In the genomic region with DNA sequence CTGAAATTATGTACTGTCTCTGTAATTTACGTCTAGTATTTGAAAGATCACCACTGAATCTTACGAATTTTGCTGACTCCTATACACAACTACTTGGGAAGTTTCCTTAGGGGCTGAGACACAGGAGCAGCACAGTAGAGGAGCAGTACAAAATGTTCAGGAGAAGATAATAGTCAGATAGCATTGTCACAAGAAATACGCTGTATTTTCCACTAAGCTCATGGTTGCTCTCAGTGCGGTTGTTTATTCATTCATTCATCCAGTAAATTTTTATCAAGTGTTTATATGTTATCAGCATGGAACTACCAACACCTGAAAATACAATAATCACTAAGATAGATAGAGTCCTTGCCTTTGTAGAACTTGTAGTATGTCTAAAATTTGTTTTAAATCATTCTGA, we compare ENCODE assay signal across 21 cellular contexts. TPM values are rescaled to one million over a fixed set of nuclear protein-coding genes. Genes with fewer than 3 reads are reported as not detected.
DNase-seq lines count a peak whose midpoint lies in the region; ATAC-seq, FAIRE-seq and TF ChIP-seq lines count a peak whose summit lies in the region.
"Had no signal": no experiment of that assay in that cellular context is flagged by ENCODE, and none has a peak within 500 bp of the region (broad histone marks: within the 10 kb centered on the region; RNA-seq: fewer than 3 reads in every experiment).

No MANE protein-coding gene starts in this region.

- intact Hi-C loops in pancreas (cut with DNase I) (no loop called here), posterior vena cava (cut with DNase I) (no loop called here)
- intact Hi-C loops in CD4-positive, alpha-beta memory T cell (cut with micrococcal nuclease) = no loop called here

- peaks cover 10 to 15% (median 12%) of the 10 kb centered on the region in 3 donors for H3K4me1 ChIP-seq in pancreas
- no peaks in the 10 kb centered on the region for H3K4me1 ChIP-seq in CD4-positive, alpha-beta memory T cell (ENCODE audit: insufficient read depth, low read length)
- H3K4me1 ChIP-seq: HAP-1 had no signal

- WGBS in pancreas, 2 donors = 40 to 41% methylated on average over 4 of the region's 4 CpGs

- FAIRE-seq in RCC 7860 (lab: Jason Lieb, UNC) = no peak
- FAIRE-seq in pancreas (lab: Jason Lieb, UNC) = no peak

- H3K27ac ChIP-seq in pancreas = peak overlapping the region in 1 of 4 donors; percentile 10
- H3K27ac ChIP-seq in CD4-positive, alpha-beta memory T cell (ENCODE audit: low read depth, low read length) = no peak overlapping the region

- H3K27ac Mint-ChIP-seq in CD4-positive, alpha-beta memory T cell = no peak overlapping the region

- peaks cover 0 to 17% (median 9%) of the 10 kb centered on the region in 8 donors for H3K9me3 Mint-ChIP-seq in CD4-positive, alpha-beta memory T cell

- H3K27me3 Mint-ChIP-seq in CD4-positive, alpha-beta memory T cell = no peaks in the 10 kb centered on the region

- no peak for TF ChIP-seq CTCF in choroid plexus epithelial cell (conservative IDR thresholded peaks at IDR 0.05; ENCODE audit: low read depth, low read length)
- no peak for TF ChIP-seq CTCF in pancreas (IDR thresholded peaks at IDR 0.05)

- H3K4me3 Mint-ChIP-seq in CD4-positive, alpha-beta memory T cell = no peak overlapping the region
- H3K4me3 Mint-ChIP-seq: CD14-positive monocyte had no signal

- no peaks in the 10 kb centered on the region for H3K27me3 ChIP-seq in pancreas
- no peaks in the 10 kb centered on the region for H3K27me3 ChIP-seq in CD4-positive, alpha-beta memory T cell (ENCODE audit: insufficient read depth, low read length)

- POLR2A ChIA-PET in CD4-positive, alpha-beta memory T cell (lab: Charles Lee; ENCODE audit: partially characterized antibody) = no interaction called here

- H3K4me1 Mint-ChIP-seq in CD4-positive, alpha-beta memory T cell = no peaks in the 10 kb centered on the region
- H3K4me1 Mint-ChIP-seq: CD14-positive monocyte had no signal

- CTCF ChIA-PET in CD4-positive, alpha-beta memory T cell (lab: Charles Lee; ENCODE audit: partially characterized antibody) = no interaction called here

- ATAC-seq in pancreas (peak; percentile 43 to 82 (median 64)), GM18502 (IDR thresholded peaks at IDR 0.05; ENCODE audit: poor library complexity, unreplicated experiment) (no peak)
- ATAC-seq: SK-N-SH treated with all-trans-retinoic acid at 6 μM for 48 hours had no signal

- H3K36me3 ChIP-seq in pancreas = no peaks in the 10 kb centered on the region
- H3K36me3 ChIP-seq in CD4-positive, alpha-beta memory T cell (ENCODE audit: insufficient read depth, low read length) = no peaks in the 10 kb centered on the region
- H3K36me3 ChIP-seq: HAP-1 had no signal

- no peak overlapping the region for H3K4me3 ChIP-seq in choroid plexus epithelial cell (ENCODE audit: low read depth, low read length)
- no peak overlapping the region for H3K4me3 ChIP-seq in pancreas
- H3K4me3 ChIP-seq in CD4-positive, alpha-beta memory T cell (ENCODE audit: low read length in 2 of 2) = no peak overlapping the region
- H3K4me3 ChIP-seq: HAP-1 had no signal

- peak; percentile 16 for DNase-seq in ELR (ENCODE audit: low read depth)
- DNase-seq in RCC 7860 (ENCODE audit: low spot score) = peak; percentile 54
- peak; percentile 37 for DNase-seq in choroid plexus epithelial cell (ENCODE audit: low read depth)
- no peak for DNase-seq in pancreas
- DNase-seq in posterior vena cava (ENCODE audit: low spot score) = no peak
- DNase-seq in GF-D8 (lab: John Stamatoyannopoulos, UW) = no peak
- no peak for DNase-seq in CD4-positive, alpha-beta memory T cell
- DNase-seq: AML-193, COR-L47, DMS153, KBM-7, NCI-H1048, NCI-H1436 treated with DMSO at 0.1 percent for 48 hours, NCI-H2029 treated with DMSO at 0.1 percent for 48 hours, NCI-H2171 treated with DMSO at 0.1 percent for 48 hours, NCI-H748 treated with DMSO at 0.1 percent for 48 hours, Right ventricle myocardium superior had no signal

- peaks cover 9 to 12% of the 10 kb centered on the region in 2 donors for H3K36me3 Mint-ChIP-seq in CD4-positive, alpha-beta memory T cell

- H3K9me3 ChIP-seq in pancreas = no peaks in the 10 kb centered on the region
- no peaks in the 10 kb centered on the region for H3K9me3 ChIP-seq in CD4-positive, alpha-beta memory T cell (ENCODE audit: control insufficient read depth in 1 of 2, low read length in 2 of 2)
- H3K9me3 ChIP-seq: HAP-1 had no signal

RNA-seq across cellular contexts. Expression of a gene that starts 34.5 kb away (rescaled TPM):
- total RNA-seq in pancreas = 10 to 100 TPM; 21.1 to 42.1 (median 27.6) TPM
- polyA plus RNA-seq in pancreas = 10 to 100 TPM; 14.4 to 36.8 TPM
- total RNA-seq in posterior vena cava = 10 to 100 TPM; 26.5 to 57.2 TPM
- 10 to 100 TPM; 10.3 to 10.6 TPM for total RNA-seq in CD4-positive, alpha-beta memory T cell
- polyA plus RNA-seq in CD4-positive, alpha-beta memory T cell = 1 to 10 TPM; 5.5 to 6.8 TPM

Comparison
In these comparisons a context has a peak if more than half of its experiments do, and no peak if none do; other contexts are left out.
1. DNase-seq: peak in ELR (single experiment), RCC 7860 (single experiment) and choroid plexus epithelial cell (single experiment); none in pancreas (0 of 6), posterior vena cava (single experiment), GF-D8 (single experiment) and CD4-positive, alpha-beta memory T cell (0 of 5).